20 cellular contexts compared by ENCODE assay signal in the genomic region with DNA sequence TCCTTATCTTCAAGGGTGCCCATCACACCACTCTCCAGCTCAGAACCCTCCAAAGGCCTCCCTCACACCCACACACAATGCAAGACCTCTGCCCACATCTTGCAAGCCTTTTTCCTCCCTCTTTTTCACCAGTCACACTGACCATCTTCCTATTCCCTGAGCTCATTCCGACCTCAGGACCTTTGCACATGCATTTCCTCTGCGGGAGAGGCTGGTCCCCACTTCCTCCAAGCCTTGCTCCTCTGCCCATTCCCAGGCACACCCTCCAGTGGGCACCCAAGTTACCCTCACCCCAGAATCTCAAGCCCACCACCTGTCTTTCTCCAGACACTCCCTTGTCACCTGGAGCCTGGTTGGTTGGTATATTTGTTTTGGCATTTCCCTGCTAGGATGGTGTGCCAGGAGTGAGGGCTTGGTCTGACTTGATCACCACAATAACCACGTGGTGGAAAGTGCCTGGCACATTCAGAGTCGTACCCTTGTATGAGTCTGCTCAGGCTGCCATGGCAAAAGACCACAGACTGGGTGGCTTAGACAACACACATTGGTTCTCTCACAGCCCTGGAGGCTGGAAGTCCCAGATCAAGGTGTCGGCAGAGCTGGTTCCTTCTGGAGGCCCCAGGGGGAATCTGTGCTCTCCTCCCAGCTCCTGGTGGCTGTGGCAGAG. TPM values are rescaled to one million over a fixed set of nuclear protein-coding genes. Genes with fewer than 3 reads are reported as not detected.
DNase-seq lines count a peak whose midpoint lies in the region; ATAC-seq and TF ChIP-seq lines count a peak whose summit lies in the region.
"Had no signal": no experiment of that assay in that cellular context is flagged by ENCODE, and none has a peak within 500 bp of the region (broad histone marks: within the 10 kb centered on the region; RNA-seq: fewer than 3 reads in every experiment).

No MANE protein-coding gene starts in this region.

- H3K9me3 ChIP-seq in mammary epithelial cell (replicated peaks; ENCODE audit: insufficient read depth, low read length) = no peaks in the 10 kb centered on the region
- H3K9me3 ChIP-seq in colonic mucosa = no peaks in the 10 kb centered on the region
- H3K9me3 ChIP-seq: esophagus muscularis mucosa, lower lobe of right lung, testis had no signal

- dilution Hi-C loops in mammary epithelial cell (cut with HindIII; ENCODE audit: low sequenced_read_pairs) = loop anchor here (5.0 kb wide), 1 partner anchor 58 kb away; the partner anchor contains the start of gene FAM3B

- peaks cover 7% of the 10 kb centered on the region for H3K36me3 Mint-ChIP-seq in activated naive CD4-positive, alpha-beta T cell treated with anti-CD3 and anti-CD28 coated beads for 36 hours (ENCODE audit: low read depth)
- peaks cover 48% of the 10 kb centered on the region for H3K36me3 Mint-ChIP-seq in T-cell
- H3K36me3 Mint-ChIP-seq in stimulated activated memory B cell treated with anti-CD40 and anti-IgM and Interleukin-4, amounts not matched to agents 10 μg/mL and 1 μg/mL and 100 μg/mL, for 72 hours = peaks cover 27% of the 10 kb centered on the region

- H3K36me3 ChIP-seq in mammary epithelial cell (ENCODE audit: insufficient read depth, low read length) (no peaks in the 10 kb centered on the region), colonic mucosa (no peaks in the 10 kb centered on the region)

- intact Hi-C loops in activated naive CD4-positive, alpha-beta T cell treated with anti-CD3 and anti-CD28 coated beads for 36 hours (cut with micrococcal nuclease) = no loop called here
- intact Hi-C loops in mammary epithelial cell (cut with micrococcal nuclease) (no loop called here), colonic mucosa (cut with DNase I) (no loop called here)

- no peak overlapping the region for H2AFZ ChIP-seq in mammary epithelial cell (ENCODE audit: low read depth, low read length)

- H3K9me3 Mint-ChIP-seq in activated naive CD4-positive, alpha-beta T cell treated with anti-CD3 and anti-CD28 coated beads for 36 hours = no peaks in the 10 kb centered on the region
- H3K9me3 Mint-ChIP-seq in T-cell = peaks cover 0 to 4% (median 0%) of the 10 kb centered on the region in 3 donors
- H3K9me3 Mint-ChIP-seq in stimulated activated memory B cell treated with anti-CD40 and anti-IgM and Interleukin-4, amounts not matched to agents 10 μg/mL and 1 μg/mL and 100 μg/mL, for 72 hours = no peaks in the 10 kb centered on the region
- H3K9me3 Mint-ChIP-seq: dendritic cell treated with granulocyte-macrophage colony-stimulating factor and Interleukin-4, amounts not matched to agents 40 ng/mL and 50 ng/mL, for 4 days; immature natural killer cell had no signal

- TF ChIP-seq CTCF in mammary epithelial cell (conservative IDR thresholded peaks at IDR 0.05 in 1 of 2, IDR thresholded peaks at IDR 0.05 in 1 of 2; ENCODE audit: extremely low read depth in 1 of 2, insufficient read depth in 1 of 2, low read depth in 1 of 2, low read length in 2 of 2) = no peak
- TF ChIP-seq CTCF in colonic mucosa (IDR thresholded peaks at IDR 0.05) = no peak

- in situ Hi-C loops in mammary epithelial cell (cut with MboI; ENCODE audit: low sequenced_read_pairs in 2 of 2) = no loop called here

- H3K27ac ChIP-seq in mammary epithelial cell (ENCODE audit: insufficient read depth, low read depth, low read length) (no peak overlapping the region), colonic mucosa (no peak overlapping the region)
- H3K27ac ChIP-seq: esophagus muscularis mucosa, lower lobe of right lung, testis had no signal

- H3K4me3 ChIP-seq in mammary epithelial cell (replicated peaks in 1 of 3; ENCODE audit: insufficient read depth in 1 of 3, low read depth in 2 of 3, low read length in 3 of 3) (no peak overlapping the region), colonic mucosa (no peak overlapping the region)
- H3K4me3 ChIP-seq: esophagus muscularis mucosa, lower lobe of right lung, testis had no signal

- H3K4me1 ChIP-seq in mammary epithelial cell (ENCODE audit: insufficient read depth, low read length) = no peaks in the 10 kb centered on the region
- H3K4me1 ChIP-seq in colonic mucosa = no peaks in the 10 kb centered on the region
- H3K4me1 ChIP-seq: lower lobe of right lung, testis had no signal

- DNase-seq in activated naive CD4-positive, alpha-beta T cell treated with anti-CD3 and anti-CD28 coated beads for 36 hours = peak; percentile 52
- DNase-seq in activated naive CD4-positive, alpha-beta T cell treated with Interleukin-2 at 50 U/mL for 16 hours = no peak
- DNase-seq in T-cell = no peak
- peak; percentile 62 for DNase-seq in mammary epithelial cell
- DNase-seq in colonic mucosa = no peak
- DNase-seq: activated CD4-positive, CD25-positive, alpha-beta regulatory T cell; Calu3; GOT3; KG1; lower lobe of right lung; NCI-H1417; NK-92 treated with Interleukin-12 subunit alpha and Interleukin-12 subunit beta, amount 100 ng/mL, for 24 hours; SHP77; testis had no signal

- POLR2A ChIA-PET in T-cell (lab: Charles Lee) = no interaction called here

- H3K27me3 ChIP-seq in mammary epithelial cell (ENCODE audit: insufficient read depth, low read length) (no peaks in the 10 kb centered on the region), colonic mucosa (no peaks in the 10 kb centered on the region)
- H3K27me3 ChIP-seq: testis had no signal

- H3K79me2 ChIP-seq in mammary epithelial cell (ENCODE audit: insufficient read depth, low read length) = no peaks in the 10 kb centered on the region

- H3K4me1 Mint-ChIP-seq in activated naive CD4-positive, alpha-beta T cell treated with anti-CD3 and anti-CD28 coated beads for 36 hours (ENCODE audit: low read depth) = peaks cover 28% of the 10 kb centered on the region
- H3K4me1 Mint-ChIP-seq in T-cell = peaks cover 49 to 50% (median 49%) of the 10 kb centered on the region in 3 donors
- H3K4me1 Mint-ChIP-seq in stimulated activated memory B cell treated with anti-CD40 and anti-IgM and Interleukin-4, amounts not matched to agents 10 μg/mL and 1 μg/mL and 100 μg/mL, for 72 hours = peaks cover 29% of the 10 kb centered on the region

- WGBS in mammary epithelial cell (ENCODE audit: low coverage, missing lambda C conversion rate) = 40% methylated on average over 5 of the region's 5 CpGs

- H3K9ac ChIP-seq in mammary epithelial cell (ENCODE audit: insufficient read depth, low read length) = no peak overlapping the region
- no peak overlapping the region for H3K9ac ChIP-seq in colonic mucosa (ENCODE audit: low read depth in 2 of 2, low read length in 2 of 2)

- CTCF ChIA-PET in activated naive CD4-positive, alpha-beta T cell treated with anti-CD3 and anti-CD28 coated beads for 36 hours (lab: Charles Lee) = no interaction called here
- CTCF ChIA-PET in T-cell (lab: Charles Lee) (no interaction called here), mammary epithelial cell (lab: Charles Lee; ENCODE audit: low non-redundant PET) (no interaction called here)

- no peaks in the 10 kb centered on the region for H3K27me3 Mint-ChIP-seq in activated naive CD4-positive, alpha-beta T cell treated with anti-CD3 and anti-CD28 coated beads for 36 hours (ENCODE audit: low read depth)
- no peaks in the 10 kb centered on the region for H3K27me3 Mint-ChIP-seq in T-cell
- H3K27me3 Mint-ChIP-seq in stimulated activated memory B cell treated with anti-CD40 and anti-IgM and Interleukin-4, amounts not matched to agents 10 μg/mL and 1 μg/mL and 100 μg/mL, for 72 hours = no peaks in the 10 kb centered on the region
- H3K27me3 Mint-ChIP-seq: dendritic cell treated with granulocyte-macrophage colony-stimulating factor and Interleukin-4, amounts not matched to agents 40 ng/mL and 50 ng/mL, for 4 days had no signal

- no peak overlapping the region for H3K4me2 ChIP-seq in mammary epithelial cell (ENCODE audit: insufficient read depth, low read depth, low read length)

- no peak overlapping the region for H3K4me3 Mint-ChIP-seq in activated naive CD4-positive, alpha-beta T cell treated with anti-CD3 and anti-CD28 coated beads for 36 hours
- no peak overlapping the region for H3K4me3 Mint-ChIP-seq in T-cell
- no peak overlapping the region for H3K4me3 Mint-ChIP-seq in stimulated activated memory B cell treated with anti-CD40 and anti-IgM and Interleukin-4, amounts not matched to agents 10 μg/mL and 1 μg/mL and 100 μg/mL, for 72 hours
- H3K4me3 Mint-ChIP-seq: dendritic cell treated with granulocyte-macrophage colony-stimulating factor and Interleukin-4, amounts not matched to agents 40 ng/mL and 50 ng/mL, for 4 days; immature natural killer cell had no signal

- no peaks in the 10 kb centered on the region for H4K20me1 ChIP-seq in mammary epithelial cell (ENCODE audit: insufficient read depth, low read length)

- BruUV-seq in mammary epithelial cell (replicated peaks; lab: Mats Ljungman, UMichigan) = no TSS peak

- ATAC-seq in T-cell (replicated peaks in 1 of 4) = no peak
- peak; percentile 68 for ATAC-seq in stimulated activated memory B cell treated with anti-CD40 and anti-IgM and Interleukin-4, amounts not matched to agents 10 μg/mL and 1 μg/mL and 100 μg/mL, for 72 hours
- no peak for ATAC-seq in GM21528 (IDR thresholded peaks at IDR 0.05; ENCODE audit: low FRiP score, unreplicated experiment)
- ATAC-seq in GM21367 (IDR thresholded peaks at IDR 0.05; ENCODE audit: unreplicated experiment) = no peak

- H3K27ac Mint-ChIP-seq in activated naive CD4-positive, alpha-beta T cell treated with anti-CD3 and anti-CD28 coated beads for 36 hours = no peak overlapping the region
- H3K27ac Mint-ChIP-seq in T-cell = peak overlapping the region; percentile 45 to 65
- H3K27ac Mint-ChIP-seq in stimulated activated memory B cell treated with anti-CD40 and anti-IgM and Interleukin-4, amounts not matched to agents 10 μg/mL and 1 μg/mL and 100 μg/mL, for 72 hours = peak overlapping the region; percentile 53
- H3K27ac Mint-ChIP-seq: dendritic cell treated with granulocyte-macrophage colony-stimulating factor and Interleukin-4, amounts not matched to agents 40 ng/mL and 50 ng/mL, for 4 days had no signal

RNA-seq across cellular contexts. Expression of gene MX2, which starts 13.2 kb away (rescaled TPM):
- 10 to 100 TPM; 32.5 to 33.4 TPM for total RNA-seq in activated naive CD4-positive, alpha-beta T cell treated with anti-CD3 and anti-CD28 coated beads for 36 hours
- total RNA-seq in T-cell (100 to 1,000 TPM in 1 of 5 donors, 10 to 100 TPM in 4; 77.7 to 103 (median 81.8) TPM), mammary epithelial cell (not detected), colonic mucosa (1 to 10 TPM; 2.0 to 2.5 TPM)
- polyA plus RNA-seq in mammary epithelial cell = not detected
- not detected for polyA minus RNA-seq in mammary epithelial cell

RNA-seq across cellular contexts. Expression of gene MX1, which starts 51.0 kb away (rescaled TPM):
- total RNA-seq in activated naive CD4-positive, alpha-beta T cell treated with anti-CD3 and anti-CD28 coated beads for 36 hours = 100 to 1,000 TPM; 138 to 145 TPM
- total RNA-seq in T-cell = 10 to 100 TPM; 55.2 to 82.5 (median 68.7) TPM
- 10 to 100 TPM in 1 of 2 donors, 1 to 10 TPM in 1; 5.3 to 10.8 TPM for total RNA-seq in mammary epithelial cell
- 1.1 TPM for polyA plus RNA-seq in mammary epithelial cell
- polyA minus RNA-seq in mammary epithelial cell = 4.4 TPM
- total RNA-seq in colonic mucosa = 10 to 100 TPM in 1 of 2 donors, 1 to 10 TPM in 1; 7.3 to 17.7 TPM

RNA-seq across cellular contexts. Expression of gene FAM3B, which starts 58.4 kb away (rescaled TPM):
- total RNA-seq in activated naive CD4-positive, alpha-beta T cell treated with anti-CD3 and anti-CD28 coated beads for 36 hours = not detected
- not detected for total RNA-seq in T-cell
- total RNA-seq in mammary epithelial cell = under 1 TPM in 1 of 2 donors, not detected in 1; 0.17 TPM
- polyA plus RNA-seq in mammary epithelial cell = not detected
- polyA minus RNA-seq in mammary epithelial cell = not detected
- under 1 TPM; 0.35 to 0.90 TPM for total RNA-seq in colonic mucosa
- polyA plus RNA-seq: immature natural killer cell had no signal

Comparison
In these comparisons a context has a peak if more than half of its experiments do, and no peak if none do; other contexts are left out.
1. DNase-seq: peak in activated naive CD4-positive, alpha-beta T cell treated with anti-CD3 and anti-CD28 coated beads for 36 hours (single experiment) and mammary epithelial cell (single experiment); none in activated naive CD4-positive, alpha-beta T cell treated with Interleukin-2 at 50 U/mL for 16 hours (single experiment), T-cell (0 of 34) and colonic mucosa (single experiment).
2. RNA of gene MX2, which starts 13.2 kb away (total RNA-seq): 77.7 to 103 TPM in T-cell and 32.5 to 33.4 TPM in activated naive CD4-positive, alpha-beta T cell treated with anti-CD3 and anti-CD28 coated beads for 36 hours; 2.0 to 2.5 TPM in colonic mucosa and not detected in mammary epithelial cell; every median in the first group is over 4 times any median in the second.